35 cellular contexts compared by ENCODE assay signal in genomic region chr22:18978506-18978905, GRCh38. TPM values are rescaled to one million over a fixed set of nuclear protein-coding genes. Genes with fewer than 3 reads are reported as not detected.
"Had no signal": no experiment of that assay in that cellular context is flagged by ENCODE, and none has a peak within 500 bp of the region (broad histone marks: within the 10 kb centered on the region; RNA-seq: fewer than 3 reads in every experiment).

No MANE protein-coding gene starts in this region.

- ATAC-seq: activated CD8-positive, alpha-beta memory T cell treated with anti-CD3 and anti-CD28 coated beads, Interleukin-2, amount 10 ng/mL, durations not matched to agents 7 days and 5 days; activated T-helper 17 cell treated with anti-CD3 and anti-CD28 coated beads, Interleukin-2, amount 50 U/mL, for 72 hours; body of pancreas; PC-3 had no signal

- H3K9me3 ChIP-seq: body of pancreas, Peyer's patch had no signal

- H3K27ac ChIP-seq: body of pancreas, breast epithelium, Peyer's patch, VCaP had no signal

- H3K9me3 Mint-ChIP-seq: activated naive CD4-positive, alpha-beta T cell treated with anti-CD3 and anti-CD28 coated beads, Interleukin-2, amount 50 U/mL, for 24 hours had no signal

- H3K36me3 ChIP-seq: breast epithelium, Peyer's patch had no signal

- H3K4me3 ChIP-seq: body of pancreas, breast epithelium, Peyer's patch had no signal

- H3K4me1 ChIP-seq: breast epithelium, Peyer's patch had no signal

- H3K27me3 ChIP-seq: body of pancreas, breast epithelium, Peyer's patch had no signal

- H3K4me3 Mint-ChIP-seq: activated CD4-positive, alpha-beta memory T cell treated with anti-CD3 and anti-CD28 coated beads, Interleukin-2, amount 10 ng/mL, durations not matched to agents 7 days and 5 days; activated CD8-positive, alpha-beta memory T cell treated with anti-CD3 and anti-CD28 coated beads, Interleukin-2, amount 10 ng/mL, durations not matched to agents 7 days and 5 days; activated naive CD4-positive, alpha-beta T cell treated with anti-CD3 and anti-CD28 coated beads, Interleukin-2, amount 50 U/mL, for 24 hours; activated naive CD8-positive, alpha-beta T cell treated with anti-CD3 and anti-CD28 coated beads, Interleukin-2, amount 10 ng/mL, durations not matched to agents 7 days and 5 days; activated T-helper 17 cell treated with anti-CD3 and anti-CD28 coated beads, Interleukin-2, amount 50 U/mL, for 72 hours had no signal

- H3K36me3 Mint-ChIP-seq: activated CD8-positive, alpha-beta memory T cell treated with anti-CD3 and anti-CD28 coated beads, Interleukin-2, amount 10 ng/mL, durations not matched to agents 7 days and 5 days; activated naive CD4-positive, alpha-beta T cell treated with anti-CD3 and anti-CD28 coated beads, Interleukin-2, amount 50 U/mL, for 24 hours; activated naive CD8-positive, alpha-beta T cell treated with anti-CD3 and anti-CD28 coated beads, Interleukin-2, amount 10 ng/mL, durations not matched to agents 7 days and 5 days had no signal

- DNase-seq: activated CD4-positive, alpha-beta memory T cell treated with anti-CD3 and anti-CD28 coated beads, Interleukin-2, amount 10 ng/mL, durations not matched to agents 7 days and 5 days; activated CD4-positive, alpha-beta T cell treated with anti-CD3 and anti-CD28 coated beads for 1 hour; activated CD4-positive, alpha-beta T cell treated with anti-CD3 and anti-CD28 coated beads for 48 hours; activated CD4-positive, CD25-positive, alpha-beta regulatory T cell; activated CD8-positive, alpha-beta memory T cell treated with anti-CD3 and anti-CD28 coated beads for 24 hours; activated CD8-positive, alpha-beta memory T cell treated with anti-CD3 and anti-CD28 coated beads, Interleukin-2, amount 10 ng/mL, durations not matched to agents 7 days and 5 days; activated CD8-positive, alpha-beta memory T cell treated with anti-CD3 and anti-CD28 coated beads, Interleukin-2, amount 50 U/mL, for 48 hours; activated naive CD4-positive, alpha-beta T cell treated with Interleukin-2 at 50 U/mL for 16 hours; activated T-cell treated with anti-CD3 and anti-CD28 coated beads, Interleukin-2, amount 50 U/mL, for 48 hours; amygdala; body of pancreas; NCI-H1092 treated with DMSO at 0.1 percent for 48 hours; NCI-H1417; NCI-H146; NCI-H187; NCI-H2029 treated with DMSO at 0.1 percent for 48 hours; NCI-H2107; NCI-H2171; NCI-H510A; NCI-H526; NCI-H748 treated with DMSO at 0.1 percent for 48 hours; NK-92 treated with Interleukin-12 subunit alpha and Interleukin-12 subunit beta, amount 100 ng/mL, for 24 hours; PC-3; RPMI8226; SW 1271; T-helper 1 cell; T-helper 2 cell; T-helper 9 cell had no signal

- H3K4me1 Mint-ChIP-seq: activated CD4-positive, alpha-beta memory T cell treated with anti-CD3 and anti-CD28 coated beads, Interleukin-2, amount 10 ng/mL, durations not matched to agents 7 days and 5 days; activated CD8-positive, alpha-beta memory T cell treated with anti-CD3 and anti-CD28 coated beads, Interleukin-2, amount 10 ng/mL, durations not matched to agents 7 days and 5 days; activated naive CD4-positive, alpha-beta T cell treated with anti-CD3 and anti-CD28 coated beads, Interleukin-2, amount 50 U/mL, for 24 hours; activated naive CD8-positive, alpha-beta T cell treated with anti-CD3 and anti-CD28 coated beads, Interleukin-2, amount 10 ng/mL, durations not matched to agents 7 days and 5 days; activated T-helper 17 cell treated with anti-CD3 and anti-CD28 coated beads, Interleukin-2, amount 50 U/mL, for 72 hours had no signal

- H3K27me3 Mint-ChIP-seq: activated CD4-positive, alpha-beta memory T cell treated with anti-CD3 and anti-CD28 coated beads, Interleukin-2, amount 10 ng/mL, durations not matched to agents 7 days and 5 days; activated CD8-positive, alpha-beta memory T cell treated with anti-CD3 and anti-CD28 coated beads, Interleukin-2, amount 10 ng/mL, durations not matched to agents 7 days and 5 days; activated naive CD8-positive, alpha-beta T cell treated with anti-CD3 and anti-CD28 coated beads, Interleukin-2, amount 10 ng/mL, durations not matched to agents 7 days and 5 days; activated T-helper 17 cell treated with anti-CD3 and anti-CD28 coated beads, Interleukin-2, amount 50 U/mL, for 72 hours had no signal

- H3K27ac Mint-ChIP-seq: activated CD4-positive, alpha-beta memory T cell treated with anti-CD3 and anti-CD28 coated beads, Interleukin-2, amount 10 ng/mL, durations not matched to agents 7 days and 5 days; activated CD8-positive, alpha-beta memory T cell treated with anti-CD3 and anti-CD28 coated beads, Interleukin-2, amount 10 ng/mL, durations not matched to agents 7 days and 5 days; activated naive CD4-positive, alpha-beta T cell treated with anti-CD3 and anti-CD28 coated beads, Interleukin-2, amount 50 U/mL, for 24 hours; activated naive CD8-positive, alpha-beta T cell treated with anti-CD3 and anti-CD28 coated beads, Interleukin-2, amount 10 ng/mL, durations not matched to agents 7 days and 5 days; activated T-helper 17 cell treated with anti-CD3 and anti-CD28 coated beads, Interleukin-2, amount 50 U/mL, for 72 hours had no signal

RNA-seq across cellular contexts. Expression of gene PRODH, which starts 42.4 kb away (rescaled TPM):
- total RNA-seq: M059J had no signal
